35 cellular contexts compared by ENCODE assay signal in the genomic region with DNA sequence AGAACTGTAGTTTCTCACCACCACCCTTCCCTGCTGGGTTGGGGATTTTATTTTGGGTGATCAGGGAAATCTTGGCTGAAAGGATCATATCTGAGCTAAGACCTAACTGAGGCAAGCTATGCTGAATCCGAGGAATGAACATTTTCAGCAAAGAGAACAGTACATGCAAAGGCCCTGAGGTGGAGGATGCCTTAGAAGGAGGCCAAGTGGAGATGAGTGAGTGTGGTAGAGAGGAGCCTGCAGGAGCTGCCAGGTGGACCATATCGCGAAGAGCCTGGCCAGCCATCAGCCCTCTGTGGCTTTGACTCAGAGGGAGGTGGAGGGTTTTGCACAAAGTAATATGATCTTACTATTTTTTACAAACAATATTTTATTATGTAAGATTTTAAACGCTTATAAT. TPM values are rescaled to one million over a fixed set of nuclear protein-coding genes. Genes with fewer than 3 reads are reported as not detected.
"Had no signal": no experiment of that assay in that cellular context is flagged by ENCODE, and none has a peak within 500 bp of the region (broad histone marks: within the 10 kb centered on the region; RNA-seq: fewer than 3 reads in every experiment).

No MANE protein-coding gene starts in this region.

- H3K36me3 Mint-ChIP-seq: activated naive CD8-positive, alpha-beta T cell; T-cell had no signal

- H3K27ac ChIP-seq: brain microvascular endothelial cell, colonic mucosa, Peyer's patch, WERI-Rb-1 had no signal

- ATAC-seq: activated naive CD8-positive, alpha-beta T cell treated with anti-CD3 and anti-CD28 coated beads, Interleukin-2, amount 50 U/mL, for 24 hours; PC-3; SK-N-SH treated with all-trans-retinoic acid at 6 μM for 48 hours; T-cell had no signal

- H3K27ac Mint-ChIP-seq: activated CD4-positive, alpha-beta memory T cell treated with anti-CD3 and anti-CD28 coated beads, Interleukin-2, amount 10 ng/mL, durations not matched to agents 7 days and 5 days; activated naive CD4-positive, alpha-beta T cell treated with anti-CD3 and anti-CD28 coated beads for 36 hours; activated naive CD8-positive, alpha-beta T cell; activated naive CD8-positive, alpha-beta T cell treated with anti-CD3 and anti-CD28 coated beads, Interleukin-2, amount 50 U/mL, for 24 hours; activated T-cell treated with anti-CD3 and anti-CD28 coated beads, Interleukin-2, amount 50 U/mL, for 24 hours; activated T-helper 1 cell treated with anti-CD3 and anti-CD28 coated beads, Interleukin-12 subunit alpha, Interleukin-12 subunit beta, Interleukin-2, Interleukin-4 antibody, amounts not matched to agents 30 ng/mL and 10 ng/mL and 1 ng/mL, durations not matched to agents 14 hours and 24 hours and 36 hours had no signal

- H3K4me3 ChIP-seq: colonic mucosa, Peyer's patch had no signal

- H3K4me3 Mint-ChIP-seq: activated CD4-positive, alpha-beta memory T cell treated with anti-CD3 and anti-CD28 coated beads, Interleukin-2, amount 10 ng/mL, durations not matched to agents 7 days and 5 days; activated naive CD4-positive, alpha-beta T cell treated with anti-CD3 and anti-CD28 coated beads for 36 hours; activated naive CD8-positive, alpha-beta T cell treated with anti-CD3 and anti-CD28 coated beads, Interleukin-2, amount 50 U/mL, for 24 hours had no signal

- DNase-seq: activated CD4-positive, alpha-beta T cell treated with anti-CD3 and anti-CD28 coated beads for 1 hour; activated CD4-positive, alpha-beta T cell treated with anti-CD3 and anti-CD28 coated beads for 48 hours; activated CD4-positive, CD25-positive, alpha-beta regulatory T cell; activated gamma-delta T cell treated with Interleukin-2 at 50 U/mL for 16 hours; activated naive CD4-positive, alpha-beta T cell treated with anti-CD3 and anti-CD28 coated beads for 36 hours; activated naive CD8-positive, alpha-beta T cell treated with anti-CD3 and anti-CD28 coated beads, Interleukin-2, amount 50 U/mL, for 24 hours; activated T-cell treated with anti-CD3 and anti-CD28 coated beads, Interleukin-2, amount 50 U/mL, for 24 hours; anterior cingulate cortex; brain microvascular endothelial cell; central memory CD4-positive, alpha-beta T cell; MM.1S; MV-4-11; NCI-H1092; NCI-H1436 treated with DMSO at 0.1 percent for 48 hours; NCI-H1694 treated with DMSO at 0.1 percent for 48 hours; NCI-H2029; NCI-H2107; NCI-H2171; NCI-H510A; NCI-H526; NCI-H748 treated with DMSO at 0.1 percent for 48 hours; NK-92 treated with Interleukin-12 subunit alpha and Interleukin-12 subunit beta, amount 100 ng/mL, for 24 hours; PC-3; RPMI8226; SIG-M5; T-cell; T-helper 2 cell; T1000; WERI-Rb-1 had no signal

- H3K36me3 ChIP-seq: brain microvascular endothelial cell, colonic mucosa, Peyer's patch, WERI-Rb-1 had no signal

- H3K9me3 ChIP-seq: colonic mucosa, Peyer's patch had no signal

- H3K9me3 Mint-ChIP-seq: activated CD4-positive, alpha-beta memory T cell treated with anti-CD3 and anti-CD28 coated beads, Interleukin-2, amount 10 ng/mL, durations not matched to agents 7 days and 5 days; activated naive CD4-positive, alpha-beta T cell treated with anti-CD3 and anti-CD28 coated beads for 36 hours; activated naive CD8-positive, alpha-beta T cell treated with anti-CD3 and anti-CD28 coated beads, Interleukin-2, amount 50 U/mL, for 24 hours; activated T-cell treated with anti-CD3 and anti-CD28 coated beads, Interleukin-2, amount 50 U/mL, for 24 hours; activated T-helper 1 cell treated with anti-CD3 and anti-CD28 coated beads, Interleukin-12 subunit alpha, Interleukin-12 subunit beta, Interleukin-2, Interleukin-4 antibody, amounts not matched to agents 30 ng/mL and 10 ng/mL and 1 ng/mL, durations not matched to agents 14 hours and 24 hours and 36 hours; T-cell had no signal

- H3K4me1 ChIP-seq: colonic mucosa had no signal

RNA-seq across cellular contexts. Expression of a gene that starts 1.6 kb away (rescaled TPM):
- total RNA-seq: activated naive CD4-positive, alpha-beta T cell treated with anti-CD3 and anti-CD28 coated beads for 36 hours; PC-3 had no signal
